ENCODE assay signal across 9 cellular contexts in the genomic region with DNA sequence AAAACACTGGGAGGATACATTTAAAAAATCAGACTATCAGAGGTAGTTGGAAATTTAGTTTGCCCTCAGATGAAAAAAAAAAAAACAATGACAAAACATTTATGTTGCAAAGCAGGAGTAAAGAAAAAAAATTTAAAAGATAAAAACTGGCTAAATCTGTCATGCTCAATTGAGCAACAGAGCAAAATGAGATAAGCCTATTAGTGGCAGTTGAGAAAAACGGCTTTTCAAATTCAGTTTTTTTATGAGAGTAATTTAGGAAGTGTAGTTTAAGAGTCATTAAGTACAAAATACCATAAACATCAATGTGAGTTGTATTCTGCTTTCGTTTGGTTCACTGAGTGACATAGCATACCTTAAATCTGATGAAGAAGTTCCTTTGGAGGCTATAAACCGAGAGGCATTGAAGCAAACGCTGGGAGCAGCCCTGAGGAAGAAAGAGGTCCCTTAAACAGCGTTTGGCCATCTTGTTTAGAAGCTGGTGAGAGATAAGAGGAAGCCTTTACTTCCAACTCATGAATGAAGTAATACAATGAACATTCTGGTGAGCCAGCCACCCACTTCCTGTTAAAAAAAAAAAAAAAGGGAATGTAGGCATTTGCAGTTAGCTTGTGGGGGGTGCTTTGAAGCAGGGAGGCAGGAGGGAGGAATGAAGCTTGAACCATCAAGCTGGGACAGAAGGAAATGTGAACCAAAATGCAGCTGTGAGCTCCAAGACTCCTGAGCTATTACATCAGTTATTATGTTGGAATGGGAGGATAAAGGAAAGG.
DNase-seq lines count a peak whose midpoint lies in the region; FAIRE-seq and TF ChIP-seq lines count a peak whose summit lies in the region.
"Had no signal": no experiment of that assay in that cellular context is flagged by ENCODE, and none has a peak within 500 bp of the region (broad histone marks: within the 10 kb centered on the region; RNA-seq: fewer than 3 reads in every experiment).

No MANE protein-coding gene starts in this region.

- WGBS in adrenal gland, 4 donors = 33 to 52% (median 38%) methylated on average over 5 of the region's 5 CpGs

- no peak for TF ChIP-seq POLR2A in adrenal gland (IDR thresholded peaks at IDR 0.05)

- H4K20me1 ChIP-seq in PC-9 (ENCODE audit: insufficient read depth) = no peaks in the 10 kb centered on the region

- H3K4me3 ChIP-seq in adrenal gland (no peak overlapping the region), PC-9 (no peak overlapping the region)

- no peak overlapping the region for H2AFZ ChIP-seq in PC-9

- no peaks in the 10 kb centered on the region for H3K9me2 ChIP-seq in PC-9 (ENCODE audit: insufficient read depth)

- FAIRE-seq in HTR-8/SVneo (lab: Jason Lieb, UNC) = no peak

- intact Hi-C loops in adrenal gland (cut with DNase I) = no loop called here
- intact Hi-C loops in PC-9 (cut with micrococcal nuclease; ENCODE audit: unreplicated experiment) = no loop called here

- no peak for TF ChIP-seq CTCF in adrenal gland (IDR thresholded peaks at IDR 0.05)
- TF ChIP-seq CTCF in PC-9 (conservative IDR thresholded peaks at IDR 0.05) = no peak

- CTCF ChIA-PET in PC-9 (lab: Charles Lee) = no interaction called here

- BruUV-seq in PC-9 (replicated peaks; lab: Mats Ljungman, UMichigan) = no TSS peak

- H3K36me3 ChIP-seq in adrenal gland (replicated peaks in 1 of 2) = no peaks in the 10 kb centered on the region
- no peaks in the 10 kb centered on the region for H3K36me3 ChIP-seq in PC-9 (ENCODE audit: low read depth)

- H3K27me3 ChIP-seq in adrenal gland (no peaks in the 10 kb centered on the region), PC-9 (ENCODE audit: insufficient read depth, low read depth) (no peaks in the 10 kb centered on the region)

- POLR2A ChIA-PET in PC-9 (lab: Charles Lee; ENCODE audit: unreplicated experiment) = no interaction called here

- H3K27ac ChIP-seq in adrenal gland (peak overlapping the region in 3 of 5 donors; percentile 18 to 70 (median 45)), PC-9 (no peak overlapping the region)

- peaks cover 0 to 6% of the 10 kb centered on the region in 2 donors for H3K4me1 ChIP-seq in adrenal gland (replicated peaks in 1 of 2)
- H3K4me1 ChIP-seq in PC-9 (replicated peaks; ENCODE audit: insufficient read depth) = peaks cover 9% of the 10 kb centered on the region

- DNase-seq in A172 (ENCODE audit: low spot score) (peak; percentile 73), HTR-8/SVneo (ENCODE audit: insufficient read length, low spot score) (peak; percentile 28), adrenal gland (no peak), islet precursor cell (peak; percentile 60), amniotic stem cell (lab: John Stamatoyannopoulos, UW) (no peak), PC-9 (no peak), COR-L47 (lab: John Stamatoyannopoulos, UW) (no peak), mesenteric fat pad (ENCODE audit: low spot score) (no peak)
- DNase-seq: CD8-positive, alpha-beta T cell had no signal

- no peaks in the 10 kb centered on the region for H3K79me2 ChIP-seq in PC-9 (ENCODE audit: low read depth)

- no peaks in the 10 kb centered on the region for H3K9me3 ChIP-seq in adrenal gland (replicated peaks in 1 of 3)
- no peaks in the 10 kb centered on the region for H3K9me3 ChIP-seq in PC-9 (ENCODE audit: insufficient read depth, low read depth)

- H3F3A ChIP-seq in PC-9 (ENCODE audit: insufficient read depth, low read depth) = no peaks in the 10 kb centered on the region

- H3K4me2 ChIP-seq in PC-9 = no peak overlapping the region

Comparison
In these comparisons a context has a peak if more than half of its experiments do, and no peak if none do; other contexts are left out.
1. DNase-seq: peak in A172 (single experiment), HTR-8/SVneo (single experiment) and islet precursor cell (single experiment); none in adrenal gland (0 of 7), amniotic stem cell (single experiment), PC-9 (0 of 2), COR-L47 (single experiment) and mesenteric fat pad (single experiment).